8 cellular contexts compared by ENCODE assay signal in genomic region chr1:26417111-26417510, GRCh38. TPM values are rescaled to one million over a fixed set of nuclear protein-coding genes. Genes with fewer than 3 reads are reported as not detected.
DNase-seq lines count a peak whose midpoint lies in the region; ATAC-seq and TF ChIP-seq lines count a peak whose summit lies in the region.

No MANE protein-coding gene starts in this region.

- H3K27ac Mint-ChIP-seq in activated T-helper 1 cell treated with anti-CD3 and anti-CD28 coated beads, Interleukin-12 subunit alpha, Interleukin-12 subunit beta, Interleukin-2, Interleukin-4 antibody, amounts not matched to agents 30 ng/mL and 10 ng/mL and 1 ng/mL, durations not matched to agents 14 hours and 24 hours and 36 hours: no peak overlapping the region

- no peaks in the 10 kb centered on the region for H3K9me3 Mint-ChIP-seq in activated T-helper 1 cell treated with anti-CD3 and anti-CD28 coated beads, Interleukin-12 subunit alpha, Interleukin-12 subunit beta, Interleukin-2, Interleukin-4 antibody, amounts not matched to agents 30 ng/mL and 10 ng/mL and 1 ng/mL, durations not matched to agents 14 hours and 24 hours and 36 hours

- H3K4me3 ChIP-seq in fibroblast of pulmonary artery (replicated peaks; ENCODE audit: low read depth, low read length) (no peak overlapping the region), neural cell (ENCODE audit: low read length) (no peak overlapping the region), stomach (no peak overlapping the region)

- no peak overlapping the region for H2AFZ ChIP-seq in neural cell (ENCODE audit: low read depth, low read length)

- H3K27me3 ChIP-seq in neural cell (ENCODE audit: insufficient read depth, low read depth, low read length): no peaks in the 10 kb centered on the region
- H3K27me3 ChIP-seq in stomach: peaks cover 2 to 82% (median 38%) of the 10 kb centered on the region in 3 donors

- intact Hi-C loops in activated T-helper 1 cell treated with anti-CD3 and anti-CD28 coated beads, Interleukin-12 subunit alpha, Interleukin-12 subunit beta, Interleukin-2, Interleukin-4 antibody, amounts not matched to agents 30 ng/mL and 10 ng/mL and 1 ng/mL, durations not matched to agents 14 hours and 24 hours and 36 hours (cut with micrococcal nuclease): loop anchor here (1.0 to 5.0 kb wide), 3 partner anchors 54 to 380 kb away; no protein-coding TSS in a partner anchor
- intact Hi-C loops in stomach (cut with DNase I; ENCODE audit: low total_unique reads): no loop called here

- TF ChIP-seq POLR2A in stomach (IDR thresholded peaks at IDR 0.05): no peak

- peaks cover 65% of the 10 kb centered on the region for H3K79me2 ChIP-seq in neural cell (replicated peaks; ENCODE audit: insufficient read depth, low read length)

- peaks cover 6% of the 10 kb centered on the region for H3F3A ChIP-seq in neural cell (ENCODE audit: insufficient read depth, low read length, poor library complexity, severe bottlenecking)

- H3K9me3 ChIP-seq in neural cell (ENCODE audit: low read length) (no peaks in the 10 kb centered on the region), stomach (no peaks in the 10 kb centered on the region)

- no peak for TF ChIP-seq EP300 in neural cell (conservative IDR thresholded peaks at IDR 0.05; ENCODE audit: poor library complexity, severe bottlenecking)
- TF ChIP-seq EP300 in stomach (IDR thresholded peaks at IDR 0.05): no peak

- H3K36me3 ChIP-seq in neural cell (ENCODE audit: insufficient read depth, low read length): no peaks in the 10 kb centered on the region
- H3K36me3 ChIP-seq in stomach: no peaks in the 10 kb centered on the region

- no peaks in the 10 kb centered on the region for H3K4me1 Mint-ChIP-seq in activated T-helper 1 cell treated with anti-CD3 and anti-CD28 coated beads, Interleukin-12 subunit alpha, Interleukin-12 subunit beta, Interleukin-2, Interleukin-4 antibody, amounts not matched to agents 30 ng/mL and 10 ng/mL and 1 ng/mL, durations not matched to agents 14 hours and 24 hours and 36 hours (ENCODE audit: low read depth)

- TF ChIP-seq CTCF in LNCAP (IDR thresholded peaks at IDR 0.05) (peak; percentile 68), fibroblast of pulmonary artery (IDR thresholded peaks at IDR 0.05; ENCODE audit: low read length, missing control alignments) (peak; percentile 94), neural cell (IDR thresholded peaks at IDR 0.05; ENCODE audit: poor library complexity, severe bottlenecking) (peak; percentile 75), stomach (IDR thresholded peaks at IDR 0.05) (peak in 5 of 7 experiments; percentile 16 to 79 (median 62))

- WGBS in stomach, 5 donors: 4 to 8% (median 7%) methylated on average over 4 to 7 of the region's 7 CpGs

- H3K4me3 Mint-ChIP-seq in activated T-helper 1 cell treated with anti-CD3 and anti-CD28 coated beads, Interleukin-12 subunit alpha, Interleukin-12 subunit beta, Interleukin-2, Interleukin-4 antibody, amounts not matched to agents 30 ng/mL and 10 ng/mL and 1 ng/mL, durations not matched to agents 14 hours and 24 hours and 36 hours: no peak overlapping the region

- peaks cover 56% of the 10 kb centered on the region for H3K27me3 Mint-ChIP-seq in activated T-helper 1 cell treated with anti-CD3 and anti-CD28 coated beads, Interleukin-12 subunit alpha, Interleukin-12 subunit beta, Interleukin-2, Interleukin-4 antibody, amounts not matched to agents 30 ng/mL and 10 ng/mL and 1 ng/mL, durations not matched to agents 14 hours and 24 hours and 36 hours (ENCODE audit: insufficient read depth)

- no peaks in the 10 kb centered on the region for H3K9me2 ChIP-seq in neural cell (ENCODE audit: insufficient read depth, low read length)

- H3K4me2 ChIP-seq in neural cell (ENCODE audit: low read length): no peak overlapping the region

- H3K27ac ChIP-seq in neural cell (ENCODE audit: low read length): no peak overlapping the region
- no peak overlapping the region for H3K27ac ChIP-seq in stomach

- no peaks in the 10 kb centered on the region for H3K4me1 ChIP-seq in stomach

- H3K9ac ChIP-seq in neural cell (ENCODE audit: low read length): no peak overlapping the region

- DNase-seq in GM03348 (ENCODE audit: low spot score) (peak; percentile 78), RPMI8226 (peak; percentile 87), fibroblast of pulmonary artery (ENCODE audit: low read depth) (peak; percentile 78), stomach (peak; percentile 84)
- peak; percentile 75 for DNase-seq in activated T-helper 1 cell treated with anti-CD3 and anti-CD28 coated beads, Interleukin-12 subunit alpha, Interleukin-12 subunit beta, Interleukin-2, Interleukin-4 antibody, amounts not matched to agents 30 ng/mL and 10 ng/mL and 1 ng/mL, durations not matched to agents 14 hours and 24 hours and 36 hours (ENCODE audit: low spot score)

- no peak for ATAC-seq in GM21786 (IDR thresholded peaks at IDR 0.05; ENCODE audit: unreplicated experiment)

- no peaks in the 10 kb centered on the region for H3K36me3 Mint-ChIP-seq in activated T-helper 1 cell treated with anti-CD3 and anti-CD28 coated beads, Interleukin-12 subunit alpha, Interleukin-12 subunit beta, Interleukin-2, Interleukin-4 antibody, amounts not matched to agents 30 ng/mL and 10 ng/mL and 1 ng/mL, durations not matched to agents 14 hours and 24 hours and 36 hours (ENCODE audit: low read depth)

- peak; percentile 67 for TF ChIP-seq RAD21 in neural cell (conservative IDR thresholded peaks at IDR 0.05)

- no peaks in the 10 kb centered on the region for H4K20me1 ChIP-seq in neural cell (ENCODE audit: insufficient read depth)

TF ChIP-seq in neural cell, 6 proteins besides CTCF, POLR2A, EP300 and RAD21:
- TF ChIP-seq TAF1 (IDR thresholded peaks at IDR 0.05; ENCODE audit: low read depth): no peak
- peak; percentile 72 for TF ChIP-seq SMC3 (conservative IDR thresholded peaks at IDR 0.05; ENCODE audit: poor library complexity)

RNA-seq across cellular contexts. Expression of gene LIN28A, which starts 6.5 kb away (rescaled TPM):
- not detected in 2 replicates for total RNA-seq in activated T-helper 1 cell treated with anti-CD3 and anti-CD28 coated beads, Interleukin-12 subunit alpha, Interleukin-12 subunit beta, Interleukin-2, Interleukin-4 antibody, amounts not matched to agents 30 ng/mL and 10 ng/mL and 1 ng/mL, durations not matched to agents 14 hours and 24 hours and 36 hours
- polyA plus RNA-seq in neural cell (0.94 and 1.0 TPM in 2 replicates), stomach (not detected)
- polyA minus RNA-seq in neural cell: 1.5 and 2.1 TPM in 2 replicates
- not detected for total RNA-seq in stomach

RNA-seq across cellular contexts. Expression of gene DHDDS, which starts 15.0 kb away (rescaled TPM):
- total RNA-seq in activated T-helper 1 cell treated with anti-CD3 and anti-CD28 coated beads, Interleukin-12 subunit alpha, Interleukin-12 subunit beta, Interleukin-2, Interleukin-4 antibody, amounts not matched to agents 30 ng/mL and 10 ng/mL and 1 ng/mL, durations not matched to agents 14 hours and 24 hours and 36 hours: 58.4 and 60.9 TPM in 2 replicates
- 26.2 and 28.9 TPM in 2 replicates for polyA plus RNA-seq in neural cell
- 53.6 and 55.0 TPM in 2 replicates for polyA minus RNA-seq in neural cell
- total RNA-seq in stomach: 10 to 100 TPM; 32.1 to 63.6 (median 48.1) TPM
- polyA plus RNA-seq in stomach: 10 to 100 TPM; 15.3 to 41.4 (median 20.8) TPM

RNA-seq across cellular contexts. Expression of gene ZNF683, which starts 44.6 kb away (rescaled TPM):
- not detected in 2 replicates for total RNA-seq in activated T-helper 1 cell treated with anti-CD3 and anti-CD28 coated beads, Interleukin-12 subunit alpha, Interleukin-12 subunit beta, Interleukin-2, Interleukin-4 antibody, amounts not matched to agents 30 ng/mL and 10 ng/mL and 1 ng/mL, durations not matched to agents 14 hours and 24 hours and 36 hours
- polyA plus RNA-seq in neural cell (not detected in 2 replicates), stomach (1 to 10 TPM in 1 of 3 donors, under 1 TPM in 2; 0.25 to 1.5 (median 0.28) TPM)
- not detected in 2 replicates for polyA minus RNA-seq in neural cell
- 1 to 10 TPM in 1 of 5 donors, not detected in 4; 3.6 TPM for total RNA-seq in stomach

RNA-seq across cellular contexts. Expression of gene HMGN2, which starts 55.1 kb away (rescaled TPM):
- total RNA-seq in activated T-helper 1 cell treated with anti-CD3 and anti-CD28 coated beads, Interleukin-12 subunit alpha, Interleukin-12 subunit beta, Interleukin-2, Interleukin-4 antibody, amounts not matched to agents 30 ng/mL and 10 ng/mL and 1 ng/mL, durations not matched to agents 14 hours and 24 hours and 36 hours: 492 and 496 TPM in 2 replicates
- 615 and 621 TPM in 2 replicates for polyA plus RNA-seq in neural cell
- 274 and 303 TPM in 2 replicates for polyA minus RNA-seq in neural cell
- total RNA-seq in stomach: 100 to 1,000 TPM in 4 of 5 donors, 10 to 100 TPM in 1; 70.1 to 897 (median 422) TPM
- polyA plus RNA-seq in stomach: 100 to 1,000 TPM; 418 to 629 (median 615) TPM
